ENCODE assay signal across 1 cellular context in genomic region chr17:79955961-79956735, GRCh38.
TF ChIP-seq lines count a peak whose summit lies in the region.

No MANE protein-coding gene starts in this region.

TF ChIP-seq in GM23338, 12 proteins besides CTCF, POLR2A, EP300 and RAD21:
- no peak for TF ChIP-seq ZNF462 (CRISPR knock-in tag; IDR thresholded peaks at IDR 0.05)
- TF ChIP-seq POLR2AphosphoS5 (IDR thresholded peaks at IDR 0.05; ENCODE audit: low read depth): no peak
- no peak for TF ChIP-seq JUNB (IDR thresholded peaks at IDR 0.05; ENCODE audit: unreplicated experiment)
- TF ChIP-seq STAT1 (IDR thresholded peaks at IDR 0.05; ENCODE audit: unreplicated experiment): no peak
